Comparison of ENCODE assay signal across 12 cellular contexts in the genomic region with DNA sequence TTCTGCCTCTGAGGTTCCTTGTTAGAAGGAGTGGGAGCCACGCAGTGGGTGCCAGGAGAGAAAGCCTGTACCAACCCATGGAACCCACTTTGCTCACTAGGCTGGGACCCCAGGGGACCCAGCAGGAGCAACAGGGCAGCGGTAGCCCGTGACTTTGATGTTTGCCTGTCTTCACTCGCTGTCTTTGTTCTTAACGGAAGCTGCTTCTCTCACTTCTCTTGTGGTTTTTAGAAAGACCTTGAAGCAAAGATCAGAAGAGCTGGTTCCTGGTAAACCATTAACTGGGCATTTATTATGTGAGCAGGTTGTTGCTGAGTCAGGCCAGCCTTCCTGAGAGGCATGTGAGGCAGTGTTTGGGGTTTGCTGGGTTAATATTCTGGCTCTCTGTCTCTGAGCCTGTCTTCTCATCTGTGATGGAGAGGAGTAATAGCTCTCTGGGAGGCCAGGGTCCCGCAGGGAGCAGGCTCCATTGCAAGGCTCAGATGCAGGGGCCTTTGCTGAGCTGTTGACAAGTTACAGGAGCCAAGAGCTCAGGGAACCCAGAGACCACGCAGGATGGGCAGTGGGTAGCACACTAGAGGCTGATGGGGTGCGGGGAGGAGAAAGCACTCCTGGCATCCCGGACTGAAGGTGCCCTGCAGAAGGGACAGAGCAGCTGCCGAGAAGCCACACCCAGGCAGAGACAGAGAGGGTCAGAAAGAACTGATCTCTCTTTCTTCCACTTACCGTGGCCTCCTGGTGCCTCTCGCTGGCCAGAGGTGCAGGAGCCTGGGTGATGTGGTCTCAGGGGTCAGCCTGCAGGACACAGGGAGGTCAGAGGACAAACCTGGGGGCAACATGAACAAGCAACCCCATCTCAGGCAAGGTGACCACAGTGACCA.
DNase-seq lines count a peak whose midpoint lies in the region; ATAC-seq and TF ChIP-seq lines count a peak whose summit lies in the region.
"Had no signal": no experiment of that assay in that cellular context is flagged by ENCODE, and none has a peak within 500 bp of the region (broad histone marks: within the 10 kb centered on the region; RNA-seq: fewer than 3 reads in every experiment).

No MANE protein-coding gene starts in this region.

- TF ChIP-seq CTCF in kidney epithelial cell (IDR thresholded peaks at IDR 0.05; ENCODE audit: insufficient read depth, low read length, poor library complexity, severe bottlenecking), result no peak

- DNase-seq in kidney epithelial cell (ENCODE audit: low read depth) (peak; percentile 72), NCI-H2081 (lab: John Stamatoyannopoulos, UW) (no peak), dedifferentiated amniotic fluid mesenchymal stem cell (ENCODE audit: extremely low spot score) (no peak), cerebellar cortex (ENCODE audit: low spot score) (no peak), Right ventricle myocardium superior (no peak)
- DNase-seq: activated T-cell treated with anti-CD3 and anti-CD28 coated beads, Interleukin-2, amount 50 U/mL, for 48 hours; CD4-positive, alpha-beta memory T cell; NCI-H524 treated with DMSO at 0.1 percent for 48 hours had no signal

- ATAC-seq in GM21528 (IDR thresholded peaks at IDR 0.05; ENCODE audit: low FRiP score, unreplicated experiment), result peak; percentile 95
- peak; percentile 88 for ATAC-seq in HG03196 (IDR thresholded peaks at IDR 0.05; ENCODE audit: unreplicated experiment)
- no peak for ATAC-seq in Right ventricle myocardium superior (ENCODE audit: poor library complexity)
- ATAC-seq: K562 had no signal

- H3K4me3 ChIP-seq in kidney epithelial cell (ENCODE audit: low read depth, low read length), result no peak overlapping the region
- H3K4me3 ChIP-seq: K562 had no signal

- no peaks in the 10 kb centered on the region for H3K27me3 ChIP-seq in kidney epithelial cell (ENCODE audit: control insufficient read depth, insufficient read depth, low read length)

- intact Hi-C loops in Right ventricle myocardium superior (cut with DNase I), result no loop called here

- no peaks in the 10 kb centered on the region for H3K36me3 ChIP-seq in kidney epithelial cell (ENCODE audit: control insufficient read depth, insufficient read depth, low read length)

- TF ChIP-seq POLR2A in GM18526 (IDR thresholded peaks at IDR 0.05; ENCODE audit: extremely low read depth, insufficient read length), result peak; percentile 28
